Comparison of ENCODE assay signal across 12 cellular contexts in the genomic region with DNA sequence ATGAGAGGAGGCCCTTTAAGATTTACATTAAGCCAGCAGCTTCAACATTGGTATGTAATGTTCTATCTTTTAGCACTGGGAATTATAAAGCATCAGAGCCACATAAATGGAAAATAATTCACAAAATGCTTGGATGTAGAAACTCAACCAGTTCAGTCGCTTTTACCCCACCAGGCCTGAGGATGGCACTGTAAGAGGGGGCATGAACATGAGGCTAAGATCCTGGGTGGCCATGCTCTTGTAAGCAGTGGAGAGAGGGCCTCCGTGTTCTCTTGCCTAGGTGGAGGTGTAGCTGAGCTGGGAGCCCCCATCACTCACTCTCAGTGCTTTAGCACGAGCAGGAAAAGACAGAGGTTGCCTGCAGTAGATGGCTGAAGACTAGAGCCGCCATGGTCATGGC.
DNase-seq lines count a peak whose midpoint lies in the region; TF ChIP-seq lines count a peak whose summit lies in the region.
"Had no signal": no experiment of that assay in that cellular context is flagged by ENCODE, and none has a peak within 500 bp of the region (broad histone marks: within the 10 kb centered on the region; RNA-seq: fewer than 3 reads in every experiment).

No MANE protein-coding gene starts in this region.

- intact Hi-C loops in breast epithelium (cut with DNase I; ENCODE audit: low total_unique reads) (no loop called here), posterior vena cava (cut with DNase I) (no loop called here)

- no peak for TF ChIP-seq POLR2A in breast epithelium (IDR thresholded peaks at IDR 0.05)

- H2AFZ ChIP-seq in neural progenitor cell (replicated peaks), result peak overlapping the region; percentile 51

- H3K36me3 Mint-ChIP-seq in neural progenitor cell, result no peaks in the 10 kb centered on the region
- peaks cover 3% of the 10 kb centered on the region for H3K36me3 Mint-ChIP-seq in progenitor cell of endocrine pancreas (ENCODE audit: insufficient read depth)

- TF ChIP-seq CTCF in breast epithelium (IDR thresholded peaks at IDR 0.05), result no peak
- peak; percentile 53 for TF ChIP-seq CTCF in neural progenitor cell (IDR thresholded peaks at IDR 0.05)
- no peak for TF ChIP-seq CTCF in progenitor cell of endocrine pancreas (IDR thresholded peaks at IDR 0.05; ENCODE audit: unreplicated experiment)

- H4K20me1 ChIP-seq in neural progenitor cell (ENCODE audit: low read depth), result no peaks in the 10 kb centered on the region

- peaks cover 17% of the 10 kb centered on the region for H3K4me1 Mint-ChIP-seq in neural progenitor cell
- peaks cover 11% of the 10 kb centered on the region for H3K4me1 Mint-ChIP-seq in progenitor cell of endocrine pancreas (ENCODE audit: low read depth)

- no peaks in the 10 kb centered on the region for H3K79me2 ChIP-seq in neural progenitor cell (ENCODE audit: low read depth)

- H3K4me1 ChIP-seq in breast epithelium (no peaks in the 10 kb centered on the region), neural progenitor cell (peaks cover 18% of the 10 kb centered on the region)
- H3K4me1 ChIP-seq: sigmoid colon had no signal

- H3K27ac Mint-ChIP-seq in neural progenitor cell, result no peak overlapping the region
- H3K27ac Mint-ChIP-seq in progenitor cell of endocrine pancreas, result no peak overlapping the region

- H3K9me3 ChIP-seq in breast epithelium (no peaks in the 10 kb centered on the region), neural progenitor cell (ENCODE audit: low read depth) (no peaks in the 10 kb centered on the region)
- H3K9me3 ChIP-seq: sigmoid colon had no signal

- H3K9ac ChIP-seq in neural progenitor cell, result no peak overlapping the region

- H3K27me3 Mint-ChIP-seq in neural progenitor cell (ENCODE audit: insufficient read depth, low read depth) (no peaks in the 10 kb centered on the region), progenitor cell of endocrine pancreas (peaks cover 24% of the 10 kb centered on the region)

- H3K27ac ChIP-seq in breast epithelium, result peak overlapping the region; percentile 57 to 64
- H3K27ac ChIP-seq in neural progenitor cell, result no peak overlapping the region
- H3K27ac ChIP-seq: sigmoid colon had no signal

- H3K4me3 ChIP-seq in breast epithelium, result no peak overlapping the region
- no peak overlapping the region for H3K4me3 ChIP-seq in neural progenitor cell
- H3K4me3 ChIP-seq: sigmoid colon had no signal

- H3K27me3 ChIP-seq in breast epithelium (no peaks in the 10 kb centered on the region), neural progenitor cell (no peaks in the 10 kb centered on the region)
- H3K27me3 ChIP-seq: sigmoid colon had no signal

- H3K4me3 Mint-ChIP-seq in neural progenitor cell (no peak overlapping the region), progenitor cell of endocrine pancreas (ENCODE audit: low read depth) (no peak overlapping the region)

- peaks cover 8% of the 10 kb centered on the region for H3K9me3 Mint-ChIP-seq in neural progenitor cell
- H3K9me3 Mint-ChIP-seq in progenitor cell of endocrine pancreas (ENCODE audit: low read depth), result peaks cover 10% of the 10 kb centered on the region

- peak; percentile 17 for DNase-seq in Daoy (ENCODE audit: low read depth)
- DNase-seq in Kasumi-1 (lab: John Stamatoyannopoulos, UW), result peak; percentile 56 to 69
- DNase-seq in breast epithelium (ENCODE audit: low spot score in 2 of 2), result no peak
- DNase-seq in neural progenitor cell (ENCODE audit: low spot score), result peak; percentile 52
- DNase-seq in progenitor cell of endocrine pancreas (ENCODE audit: low spot score, unreplicated experiment), result no peak
- no peak for DNase-seq in posterior vena cava (ENCODE audit: low spot score)
- DNase-seq in middle frontal gyrus (ENCODE audit: extremely low spot score, low spot score), result no peak
- DNase-seq: activated CD4-positive, alpha-beta T cell treated with anti-CD3 and anti-CD28 coated beads, Interleukin-2, amount 50 U/mL, for 4 hours; activated gamma-delta T cell treated with Interleukin-2 at 50 U/mL for 16 hours; foreskin melanocyte; MM.1S; sigmoid colon had no signal

- H3K4me2 ChIP-seq in neural progenitor cell, result no peak overlapping the region

- H3K36me3 ChIP-seq in breast epithelium (no peaks in the 10 kb centered on the region), neural progenitor cell (no peaks in the 10 kb centered on the region)
- H3K36me3 ChIP-seq: sigmoid colon had no signal

- peaks cover 3% of the 10 kb centered on the region for H3F3A ChIP-seq in neural progenitor cell (ENCODE audit: low read depth)

Comparison
In these comparisons a context has a peak if more than half of its experiments do, and no peak if none do; other contexts are left out.
1. DNase-seq: peak in Daoy (single experiment), Kasumi-1 (2 of 2) and neural progenitor cell (single experiment); none in breast epithelium (0 of 2), progenitor cell of endocrine pancreas (single experiment), posterior vena cava (single experiment) and middle frontal gyrus (single experiment).